In the genomic region with DNA sequence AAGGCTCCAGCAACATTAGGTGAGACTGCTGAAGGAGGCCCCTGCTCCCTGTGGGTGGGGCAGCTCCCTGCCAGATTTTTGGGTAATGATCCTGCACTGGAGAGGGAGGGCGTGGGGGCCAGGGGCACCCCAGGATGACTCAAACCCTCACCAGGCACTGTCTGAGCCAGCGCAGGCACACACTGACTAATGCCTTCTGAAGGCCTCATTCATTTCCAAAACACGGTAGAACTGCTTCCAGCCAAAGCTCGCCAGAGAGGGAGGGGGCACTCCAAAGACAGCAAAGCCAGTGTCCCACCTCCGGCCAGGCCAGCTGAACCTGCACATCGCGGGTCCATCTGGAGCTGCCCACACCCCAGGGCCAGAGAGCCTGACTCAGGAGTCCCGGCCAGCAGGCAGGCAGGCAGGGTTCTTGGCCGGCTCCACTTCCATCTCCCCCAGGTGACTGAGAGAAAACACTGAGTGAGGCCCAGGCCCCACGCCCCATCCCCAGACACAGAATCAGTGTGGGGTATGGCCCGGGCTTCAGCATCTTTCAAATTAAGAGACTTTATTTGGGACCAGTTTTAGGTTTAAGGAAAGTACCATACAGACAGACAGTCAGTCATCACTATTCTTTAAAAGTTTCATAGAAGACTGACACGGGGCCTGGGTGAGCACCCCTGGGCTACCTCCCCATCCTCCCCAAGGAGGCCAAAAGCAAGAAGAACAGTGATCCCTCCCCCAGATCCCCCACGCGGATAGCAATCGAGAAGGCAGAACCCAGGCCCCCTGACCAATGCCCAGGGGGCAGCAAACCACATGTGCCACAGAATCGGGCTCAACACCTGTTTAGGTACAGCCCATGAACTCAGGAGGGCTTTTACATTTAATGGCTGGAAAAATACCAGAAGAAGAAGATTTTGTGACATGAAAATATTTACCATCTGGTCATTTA, we compare ENCODE assay signal across 8 cellular contexts. TPM values are rescaled to one million over a fixed set of nuclear protein-coding genes. Genes with fewer than 3 reads are reported as not detected.
A peak's percentile ranks its signal among the peaks of the same experiment; 100 is the strongest.
DNase-seq lines count a peak whose midpoint lies in the region; ATAC-seq and TF ChIP-seq lines count a peak whose summit lies in the region.

No MANE protein-coding gene starts in this region.

- ATAC-seq in CD4-positive, alpha-beta T cell (ENCODE audit: poor library complexity) = peak; percentile 19
- no peak for ATAC-seq in GM21390 (IDR thresholded peaks at IDR 0.05; ENCODE audit: unreplicated experiment)
- ATAC-seq in HG03097 (IDR thresholded peaks at IDR 0.05; ENCODE audit: low FRiP score, unreplicated experiment) = no peak

- no peaks in the 10 kb centered on the region for H3K27me3 ChIP-seq in CD4-positive, alpha-beta T cell (ENCODE audit: control insufficient read depth, insufficient read depth, low read length)
- no peaks in the 10 kb centered on the region for H3K27me3 ChIP-seq in adrenal gland

- no peaks in the 10 kb centered on the region for H3K36me3 ChIP-seq in adrenal gland (replicated peaks in 1 of 2)

- 40 to 49% (median 43%) methylated on average over 12 to 16 of the region's 16 CpGs for WGBS in adrenal gland, 4 donors

- H3K27ac ChIP-seq in CD4-positive, alpha-beta T cell (ENCODE audit: low read depth, low read length) = peak overlapping the region; percentile 75
- peak overlapping the region in 4 of 5 donors; percentile 19 to 99 (median 80) for H3K27ac ChIP-seq in adrenal gland

- peak overlapping the region; percentile 88 for H3K4me3 Mint-ChIP-seq in CD4-positive, alpha-beta T cell

- H3K27me3 Mint-ChIP-seq in CD4-positive, alpha-beta T cell = no peaks in the 10 kb centered on the region

- peak in 4 of 10 experiments; percentile 44 to 66 (median 57) for DNase-seq in CD4-positive, alpha-beta T cell
- DNase-seq in RKO (ENCODE audit: low spot score) = peak; percentile 94
- DNase-seq in adrenal gland = peak in 5 of 7 donors; percentile 55 to 77 (median 75)
- DNase-seq in kidney tubule cell (ENCODE audit: low spot score) = peak; percentile 88
- DNase-seq in stimulated activated CD8-positive, alpha-beta memory T cell treated with anti-CD3 and anti-CD28 coated beads, Interleukin-2, amount 100 ng/mL, for 48 hours (ENCODE audit: low read depth in 2 of 2) = peak; percentile 61 to 76
- DNase-seq in NOMO-1 (lab: John Stamatoyannopoulos, UW; ENCODE audit: unreplicated experiment in 2 of 2) = no peak

- peaks cover 10 to 49% of the 10 kb centered on the region in 2 donors for H3K4me1 ChIP-seq in adrenal gland (replicated peaks in 1 of 2)

- H3K4me1 Mint-ChIP-seq in CD4-positive, alpha-beta T cell (ENCODE audit: low read depth) = peaks cover 52% of the 10 kb centered on the region

- H3K4me3 ChIP-seq in adrenal gland = peak overlapping the region in 1 of 4 donors; percentile 99

- H3K27ac Mint-ChIP-seq in CD4-positive, alpha-beta T cell = peak overlapping the region; percentile 89

- TF ChIP-seq POLR2A in adrenal gland (IDR thresholded peaks at IDR 0.05) = peak in 1 of 2 donors; percentile 15

- TF ChIP-seq CTCF in CD4-positive, alpha-beta T cell (IDR thresholded peaks at IDR 0.05) = no peak
- TF ChIP-seq CTCF in adrenal gland (IDR thresholded peaks at IDR 0.05) = no peak

- no peaks in the 10 kb centered on the region for H3K36me3 Mint-ChIP-seq in CD4-positive, alpha-beta T cell (ENCODE audit: low read depth)

- POLR2A ChIA-PET in CD4-positive, alpha-beta T cell (lab: Charles Lee) = interaction anchor here (0.9 to 5.9 kb wide), 17 partner anchors 9 to 435 kb away, joined by 3 to 39 read pairs (median 11); partner anchors contain the start of genes APRT, GALNS, TRAPPC2L and ZNF778

- intact Hi-C loops in CD4-positive, alpha-beta T cell (cut with DNase I, micrococcal nuclease) = loop anchor here in 1 of 2 experiments (1.0 to 2.0 kb wide), 2 partner anchors 38 to 101 kb away; no protein-coding TSS in a partner anchor
- intact Hi-C loops in adrenal gland (cut with DNase I) = no loop called here

- CTCF ChIA-PET in CD4-positive, alpha-beta T cell (lab: Charles Lee) = interaction anchor here (1.1 to 7.0 kb wide), 9 partner anchors 16 to 726 kb away, joined by 3 to 58 read pairs (median 3); no protein-coding TSS in a partner anchor

- no peaks in the 10 kb centered on the region for H3K9me3 Mint-ChIP-seq in CD4-positive, alpha-beta T cell

- no peaks in the 10 kb centered on the region for H3K9me3 ChIP-seq in CD4-positive, alpha-beta T cell (ENCODE audit: control insufficient read depth, low read length)
- H3K9me3 ChIP-seq in adrenal gland (replicated peaks in 1 of 3) = no peaks in the 10 kb centered on the region

RNA-seq across cellular contexts. Expression of gene PIEZO1, which starts 2.3 kb away (rescaled TPM):
- 100 to 1,000 TPM; 142 to 146 TPM for total RNA-seq in CD4-positive, alpha-beta T cell
- 100 to 1,000 TPM in 2 of 8 donors, 10 to 100 TPM in 6; 48.9 to 119 (median 92.4) TPM for total RNA-seq in adrenal gland
- 100 to 1,000 TPM in 2 of 3 donors, 10 to 100 TPM in 1; 16.6 to 327 (median 259) TPM for polyA plus RNA-seq in adrenal gland

RNA-seq across cellular contexts. Expression of gene CDT1, which starts 20.9 kb away (rescaled TPM):
- 1 to 10 TPM in 1 of 2 experiments, under 1 TPM in 1; 0.47 to 1.0 TPM for total RNA-seq in CD4-positive, alpha-beta T cell
- total RNA-seq in adrenal gland = 1 to 10 TPM in 6 of 8 donors, under 1 TPM in 1, not detected in 1; 0.52 to 4.5 (median 1.7) TPM
- polyA plus RNA-seq in adrenal gland = under 1 TPM; 0.29 to 0.44 (median 0.40) TPM

RNA-seq across cellular contexts. Expression of gene APRT, which starts 29.0 kb away (rescaled TPM):
- total RNA-seq in CD4-positive, alpha-beta T cell = 100 to 1,000 TPM; 153 to 154 TPM
- total RNA-seq in adrenal gland = 100 to 1,000 TPM; 145 to 250 (median 181) TPM
- 100 to 1,000 TPM; 116 to 227 (median 121) TPM for polyA plus RNA-seq in adrenal gland

Comparison
In these comparisons a context has a peak if more than half of its experiments do, and no peak if none do; other contexts are left out.
1. DNase-seq: peak in RKO (single experiment), adrenal gland (5 of 7), kidney tubule cell (single experiment) and stimulated activated CD8-positive, alpha-beta memory T cell treated with anti-CD3 and anti-CD28 coated beads, Interleukin-2, amount 100 ng/mL, for 48 hours (2 of 2); none in NOMO-1 (0 of 2).